8 cellular contexts compared by ENCODE assay signal in the genomic region with DNA sequence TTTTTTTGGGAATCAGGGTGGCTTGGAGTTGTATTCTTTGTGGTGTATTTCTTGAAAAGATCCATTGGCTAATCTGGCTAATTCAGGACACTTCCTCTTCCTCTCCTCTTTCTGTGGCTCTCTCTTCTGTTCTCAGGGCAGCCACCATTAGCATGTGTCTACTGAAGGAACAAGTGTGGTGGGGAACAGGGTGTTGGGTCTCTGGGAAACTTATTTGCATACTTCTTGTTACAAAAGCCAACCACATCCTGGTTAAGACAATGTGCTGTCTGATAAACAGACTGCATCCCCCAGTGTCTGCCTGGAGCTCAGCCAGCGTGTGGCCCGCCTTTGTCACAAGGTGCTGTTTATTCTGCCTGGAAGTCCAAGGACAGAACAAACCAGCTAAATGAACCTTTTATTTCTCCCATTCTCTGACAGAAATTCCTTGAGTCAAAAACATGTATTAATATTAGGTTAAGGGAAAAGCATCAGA.
DNase-seq lines count a peak whose midpoint lies in the region; ATAC-seq, FAIRE-seq and TF ChIP-seq lines count a peak whose summit lies in the region.

No MANE protein-coding gene starts in this region.

- no peak for TF ChIP-seq CTCF in endodermal cell (conservative IDR thresholded peaks at IDR 0.05)

- no peak for TF ChIP-seq POLR2A in GM12891 (IDR thresholded peaks at IDR 0.05; ENCODE audit: low read depth, low read length)

- H3K4me1 Mint-ChIP-seq in endodermal cell, result peaks cover 38% of the 10 kb centered on the region

- no peaks in the 10 kb centered on the region for H3K9me3 ChIP-seq in endodermal cell (ENCODE audit: control insufficient read depth, low read length)

- FAIRE-seq in GM12891 (lab: Jason Lieb, UNC), result peak; percentile 82

- peak overlapping the region; percentile 72 for H3K4me3 ChIP-seq in endodermal cell (ENCODE audit: low read length)

- 15% methylated on average over 2 of the region's 2 CpGs; no CpG with 5 or more reads in 1 of the 2 experiments for WGBS in endodermal cell (ENCODE audit: insufficient coverage in 1 of 2, insufficient read length in 1 of 2), 2 experiments

- DNase-seq in GM12891 (ENCODE audit: insufficient read length, low spot score) (peak; percentile 23), LHCN-M2 (ENCODE audit: low read depth) (peak; percentile 53), endodermal cell (peak; percentile 82), middle frontal gyrus (ENCODE audit: extremely low spot score, low spot score) (peak; percentile 14), superior temporal gyrus (ENCODE audit: extremely low spot score) (peak; percentile 44), NCI-H2107 (lab: John Stamatoyannopoulos, UW) (no peak)
- peak; percentile 7 to 8 for DNase-seq in activated CD4-positive, alpha-beta T cell treated with anti-CD3 and anti-CD28 coated beads, Interleukin-2, amount 50 U/mL, for 48 hours

- H3K9me3 Mint-ChIP-seq in endodermal cell, result no peaks in the 10 kb centered on the region

- no peaks in the 10 kb centered on the region for H3K36me3 Mint-ChIP-seq in endodermal cell (ENCODE audit: low read depth)

- H3K9ac ChIP-seq in endodermal cell (ENCODE audit: extremely low read depth, low read length, poor library complexity, severe bottlenecking), result peak overlapping the region; percentile 54

- H3K36me3 ChIP-seq in endodermal cell (ENCODE audit: control insufficient read depth, insufficient read depth, low read length), result no peaks in the 10 kb centered on the region

- peaks cover 13% of the 10 kb centered on the region for H3K4me1 ChIP-seq in endodermal cell (ENCODE audit: control insufficient read depth, insufficient read depth, low read length)

- peak overlapping the region; percentile 39 for H3K4me3 Mint-ChIP-seq in endodermal cell

- ATAC-seq in GM21825 (IDR thresholded peaks at IDR 0.05; ENCODE audit: unreplicated experiment), result peak; percentile 100

- no peaks in the 10 kb centered on the region for H3K27me3 ChIP-seq in endodermal cell (ENCODE audit: control insufficient read depth, insufficient read depth, low read length, poor library complexity, severe bottlenecking)

- peak overlapping the region; percentile 52 for H3K27ac ChIP-seq in endodermal cell (ENCODE audit: low read depth, low read length)

- H3K27me3 Mint-ChIP-seq in endodermal cell (ENCODE audit: insufficient read depth), result no peaks in the 10 kb centered on the region

- H3K27ac Mint-ChIP-seq in endodermal cell, result peak overlapping the region; percentile 91

TF ChIP-seq in GM12891, 5 proteins besides CTCF, POLR2A, EP300 and RAD21:
- TF ChIP-seq SPI1 (IDR thresholded peaks at IDR 0.05; ENCODE audit: low read depth, low read length) (peak; percentile 79), PAX5 (IDR thresholded peaks at IDR 0.05; ENCODE audit: insufficient read depth, low read length, severe bottlenecking) (no peak), TAF1 (IDR thresholded peaks at IDR 0.05; ENCODE audit: low read depth, low read length) (no peak), POLR2AphosphoS5 (IDR thresholded peaks at IDR 0.05; ENCODE audit: low read depth, low read length) (no peak), POU2F2 (IDR thresholded peaks at IDR 0.05; ENCODE audit: low read depth, low read length) (peak; percentile 96)
